10 cellular contexts compared by ENCODE assay signal in the genomic region with DNA sequence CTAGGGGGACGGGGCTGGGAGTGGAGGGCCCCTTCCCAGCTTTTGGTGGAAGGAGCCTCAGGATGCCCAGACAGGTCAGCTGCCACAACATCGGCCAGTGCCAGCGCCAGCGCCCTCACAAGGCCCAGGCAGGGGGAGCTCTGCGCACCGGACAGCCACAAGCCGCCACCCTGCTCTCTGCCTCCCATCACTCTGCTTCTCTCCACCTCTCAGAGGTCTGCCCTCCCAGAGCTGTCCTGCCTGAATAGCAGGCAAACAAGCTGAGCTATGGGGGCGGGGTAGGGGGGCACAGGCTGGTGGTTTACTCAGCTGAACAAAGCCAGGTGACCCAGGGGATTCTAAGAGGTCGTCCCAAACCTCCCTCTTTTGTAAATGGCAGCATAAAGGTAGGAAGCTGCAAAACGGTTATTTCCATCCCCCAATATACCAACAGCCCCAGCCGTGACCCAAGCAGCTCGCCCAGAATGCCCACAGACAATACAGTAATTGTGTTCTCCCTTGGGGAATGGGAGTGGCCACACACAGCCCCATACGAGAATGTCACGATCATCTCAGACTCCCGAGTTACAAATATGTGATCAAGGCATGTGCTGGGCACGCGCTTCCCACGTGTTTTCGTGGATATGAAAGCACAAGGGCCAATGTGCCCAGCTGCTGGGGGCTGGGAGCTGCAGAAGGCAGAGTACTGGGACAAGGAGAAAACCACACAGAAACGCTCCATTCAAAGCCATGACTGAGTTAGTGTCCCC. TPM values are rescaled to one million over a fixed set of nuclear protein-coding genes. Genes with fewer than 3 reads are reported as not detected.
A peak's percentile ranks its signal among the peaks of the same experiment; 100 is the strongest.
DNase-seq lines count a peak whose midpoint lies in the region; ATAC-seq lines count a peak whose summit lies in the region.
"Had no signal": no experiment of that assay in that cellular context is flagged by ENCODE, and none has a peak within 500 bp of the region (broad histone marks: within the 10 kb centered on the region; RNA-seq: fewer than 3 reads in every experiment).

No MANE protein-coding gene starts in this region.

- ATAC-seq in HG02938 (IDR thresholded peaks at IDR 0.05; ENCODE audit: unreplicated experiment) (no peak), GM19324 (IDR thresholded peaks at IDR 0.05; ENCODE audit: low FRiP score, unreplicated experiment) (no peak)

- no peak overlapping the region for H4K5ac ChIP-seq in mesendoderm (ENCODE audit: low read length)

- H3K4me3 ChIP-seq in mesendoderm (ENCODE audit: low read length) = no peak overlapping the region

- no peak overlapping the region for H4K8ac ChIP-seq in mesendoderm (ENCODE audit: low read depth, low read length)

- DNase-seq in NCI-H748 (lab: John Stamatoyannopoulos, UW; ENCODE audit: unreplicated experiment) (peak; percentile 76), NCI-H748 treated with DMSO at 0.1 percent for 48 hours (lab: John Stamatoyannopoulos, UW) (no peak), anterior cingulate cortex (lab: John Stamatoyannopoulos, UW) (peak in 53 of 58 donors; percentile 48 to 97 (median 83)), mesendoderm (no peak), substantia nigra (lab: John Stamatoyannopoulos, UW) (peak in 47 of 49 donors; percentile 52 to 94 (median 85)), OCI-M2 (lab: John Stamatoyannopoulos, UW; ENCODE audit: unreplicated experiment) (no peak)
- DNase-seq: ACHN, KBM-7 had no signal

- H3K27ac ChIP-seq in mesendoderm (ENCODE audit: low read depth, low read length) = no peak overlapping the region
- peak overlapping the region; percentile 92 for H3K27ac ChIP-seq in substantia nigra (ENCODE audit: low read depth, low read length, poor library complexity, severe bottlenecking)

- H2BK120ac ChIP-seq in mesendoderm (ENCODE audit: low read depth, low read length) = no peak overlapping the region

- H3K4ac ChIP-seq in mesendoderm (ENCODE audit: low read depth, low read length) = no peak overlapping the region

- H3K23ac ChIP-seq in mesendoderm (ENCODE audit: low read length) = no peak overlapping the region

- peak overlapping the region; percentile 10 for H3K56ac ChIP-seq in mesendoderm (ENCODE audit: low read length)

- H3K18ac ChIP-seq in mesendoderm (ENCODE audit: low read length) = no peak overlapping the region

- peaks cover 3% of the 10 kb centered on the region for H3K79me2 ChIP-seq in mesendoderm (ENCODE audit: control insufficient read depth, insufficient read depth, low read length)

- peaks cover 17% of the 10 kb centered on the region for H3K4me1 ChIP-seq in mesendoderm (ENCODE audit: control insufficient read depth, low read depth, low read length)

- no CpG with 5 or more reads among the region's 20 CpGs for WGBS in mesendoderm (ENCODE audit: extremely low coverage, insufficient coverage, low lambda C conversion rate)

- peaks cover 19% of the 10 kb centered on the region for H3K79me1 ChIP-seq in mesendoderm (ENCODE audit: low read length)

- no peaks in the 10 kb centered on the region for H3K27me3 ChIP-seq in mesendoderm (ENCODE audit: insufficient read depth, low read length, poor library complexity)

- H2AK5ac ChIP-seq in mesendoderm (ENCODE audit: low read length) = no peak overlapping the region

- H3K36me3 ChIP-seq in mesendoderm (ENCODE audit: control insufficient read depth, insufficient read depth, low read length) = no peaks in the 10 kb centered on the region

- no peak overlapping the region for H2BK15ac ChIP-seq in mesendoderm (replicated peaks; ENCODE audit: low read depth)

- H3K9ac ChIP-seq in mesendoderm (ENCODE audit: low read length) = no peak overlapping the region

- H3K4me2 ChIP-seq in mesendoderm (ENCODE audit: low read length) = no peak overlapping the region

- no peak overlapping the region for H2BK5ac ChIP-seq in mesendoderm (ENCODE audit: low read length)

RNA-seq across cellular contexts. Expression of gene FAM53B, which starts 19.7 kb away (rescaled TPM):
- polyA plus RNA-seq in mesendoderm (2013, experiment 1 of 2) = 9.4 TPM
- 9.3 TPM for polyA plus RNA-seq in mesendoderm (2013, experiment 2 of 2)

Comparison
In these comparisons a context has a peak if more than half of its experiments do, and no peak if none do; other contexts are left out.
1. DNase-seq: peak in NCI-H748 (single experiment), anterior cingulate cortex (53 of 58) and substantia nigra (47 of 49); none in NCI-H748 treated with DMSO at 0.1 percent for 48 hours (single experiment), mesendoderm (single experiment) and OCI-M2 (single experiment).